2 cellular contexts compared by ENCODE assay signal in genomic region chr2:54107903-54108615, GRCh38.
TF ChIP-seq lines count a peak whose summit lies in the region.

No MANE protein-coding gene starts in this region.

TF ChIP-seq in GM23338, 12 proteins besides CTCF, POLR2A, EP300 and RAD21:
- TF ChIP-seq ETS1 (IDR thresholded peaks at IDR 0.05) (no peak), ZNF331 (CRISPR knock-in tag; IDR thresholded peaks at IDR 0.05; ENCODE audit: low read depth) (no peak), ZNF114 (CRISPR knock-in tag; IDR thresholded peaks at IDR 0.05) (no peak), EZH2phosphoT487 (IDR thresholded peaks at IDR 0.05; ENCODE audit: unreplicated experiment) (no peak), CREB1 (CRISPR knock-in tag; IDR thresholded peaks at IDR 0.05; ENCODE audit: low read depth) (no peak), NANOG (IDR thresholded peaks at IDR 0.05; ENCODE audit: borderline replicate concordance) (no peak), REST (IDR thresholded peaks at IDR 0.05; ENCODE audit: unreplicated experiment) (no peak), ZNF462 (CRISPR knock-in tag; IDR thresholded peaks at IDR 0.05) (no peak), EZH2 (IDR thresholded peaks at IDR 0.05; ENCODE audit: low read depth, unreplicated experiment) (no peak), STAT1 (IDR thresholded peaks at IDR 0.05; ENCODE audit: unreplicated experiment) (no peak), JUNB (IDR thresholded peaks at IDR 0.05; ENCODE audit: unreplicated experiment) (no peak), POLR2AphosphoS5 (IDR thresholded peaks at IDR 0.05; ENCODE audit: low read depth) (no peak)

TF ChIP-seq in neural cell, 6 proteins besides CTCF, POLR2A, EP300 and RAD21:
- TF ChIP-seq TAF1 (IDR thresholded peaks at IDR 0.05; ENCODE audit: low read depth) (no peak), SMC3 (conservative IDR thresholded peaks at IDR 0.05; ENCODE audit: poor library complexity) (peak; percentile 25)
